Comparison of ENCODE assay signal across 1 cellular context in the genomic region with DNA sequence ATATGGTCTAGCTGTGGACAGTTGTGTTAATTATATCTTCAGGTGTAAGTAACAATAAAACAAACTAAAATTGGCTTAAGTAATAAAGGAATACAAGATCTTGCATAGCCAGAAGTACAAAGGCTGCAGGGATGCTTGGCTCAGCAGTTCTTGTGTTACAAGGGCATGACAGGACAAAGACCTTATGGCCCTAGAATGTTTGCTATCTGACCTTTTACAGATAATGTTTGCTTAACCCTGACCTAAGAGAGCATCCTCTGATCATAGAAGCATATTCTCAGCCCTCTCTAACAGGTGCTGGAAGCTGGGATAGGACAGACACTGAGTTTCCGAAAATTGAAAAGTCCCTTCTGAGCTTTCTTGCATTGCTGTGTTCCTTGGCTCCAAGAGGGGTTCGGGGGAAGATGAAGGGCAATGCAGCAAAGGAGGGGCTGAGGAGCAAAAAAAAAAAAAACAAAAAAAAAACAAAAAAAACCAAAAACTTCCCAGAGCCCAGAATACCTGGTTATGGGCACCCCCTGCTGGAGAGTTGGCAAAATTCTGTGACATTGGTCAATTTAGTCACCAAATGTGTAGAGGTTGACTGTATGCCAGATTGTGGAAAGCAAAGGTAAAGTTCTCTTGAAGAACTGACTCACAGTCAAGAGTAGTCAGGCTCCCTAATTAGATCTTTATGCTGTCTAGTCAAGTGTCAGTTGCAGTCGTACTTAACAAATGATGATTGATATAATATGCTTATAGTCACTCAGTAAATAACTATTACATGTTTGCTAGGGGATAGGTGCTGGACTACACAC.
TF ChIP-seq lines count a peak whose summit lies in the region.

No MANE protein-coding gene starts in this region.

TF ChIP-seq in HepG2, 621 proteins besides CTCF, POLR2A, EP300 and RAD21 (continued from another document):
- TF ChIP-seq, protein P1, sequence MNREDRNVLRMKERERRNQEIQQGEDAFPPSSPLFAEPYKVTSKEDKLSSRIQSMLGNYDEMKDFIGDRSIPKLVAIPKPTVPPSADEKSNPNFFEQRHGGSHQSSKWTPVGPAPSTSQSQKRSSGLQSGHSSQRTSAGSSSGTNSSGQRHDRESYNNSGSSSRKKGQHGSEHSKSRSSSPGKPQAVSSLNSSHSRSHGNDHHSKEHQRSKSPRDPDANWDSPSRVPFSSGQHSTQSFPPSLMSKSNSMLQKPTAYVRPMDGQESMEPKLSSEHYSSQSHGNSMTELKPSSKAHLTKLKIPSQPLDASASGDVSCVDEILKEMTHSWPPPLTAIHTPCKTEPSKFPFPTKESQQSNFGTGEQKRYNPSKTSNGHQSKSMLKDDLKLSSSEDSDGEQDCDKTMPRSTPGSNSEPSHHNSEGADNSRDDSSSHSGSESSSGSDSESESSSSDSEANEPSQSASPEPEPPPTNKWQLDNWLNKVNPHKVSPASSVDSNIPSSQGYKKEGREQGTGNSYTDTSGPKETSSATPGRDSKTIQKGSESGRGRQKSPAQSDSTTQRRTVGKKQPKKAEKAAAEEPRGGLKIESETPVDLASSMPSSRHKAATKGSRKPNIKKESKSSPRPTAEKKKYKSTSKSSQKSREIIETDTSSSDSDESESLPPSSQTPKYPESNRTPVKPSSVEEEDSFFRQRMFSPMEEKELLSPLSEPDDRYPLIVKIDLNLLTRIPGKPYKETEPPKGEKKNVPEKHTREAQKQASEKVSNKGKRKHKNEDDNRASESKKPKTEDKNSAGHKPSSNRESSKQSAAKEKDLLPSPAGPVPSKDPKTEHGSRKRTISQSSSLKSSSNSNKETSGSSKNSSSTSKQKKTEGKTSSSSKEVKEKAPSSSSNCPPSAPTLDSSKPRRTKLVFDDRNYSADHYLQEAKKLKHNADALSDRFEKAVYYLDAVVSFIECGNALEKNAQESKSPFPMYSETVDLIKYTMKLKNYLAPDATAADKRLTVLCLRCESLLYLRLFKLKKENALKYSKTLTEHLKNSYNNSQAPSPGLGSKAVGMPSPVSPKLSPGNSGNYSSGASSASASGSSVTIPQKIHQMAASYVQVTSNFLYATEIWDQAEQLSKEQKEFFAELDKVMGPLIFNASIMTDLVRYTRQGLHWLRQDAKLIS (CRISPR knock-in tag; IDR thresholded peaks at IDR 0.05): no peak
- TF ChIP-seq HOXA7 (CRISPR knock-in tag; IDR thresholded peaks at IDR 0.05) (no peak), MAFK (conservative IDR thresholded peaks at IDR 0.05 in 1 of 2, IDR thresholded peaks at IDR 0.05 in 1 of 2; ENCODE audit: low read length in 2 of 2) (peak; percentile 93 to 97), SNRNP70 (IDR thresholded peaks at IDR 0.05; ENCODE audit: low read depth, low read length) (no peak), ZNF652 (CRISPR knock-in tag; IDR thresholded peaks at IDR 0.05; ENCODE audit: borderline replicate concordance, low read depth) (no peak), PAX8 (CRISPR knock-in tag; IDR thresholded peaks at IDR 0.05; ENCODE audit: borderline replicate concordance) (no peak), DNMT3B (CRISPR knock-in tag; conservative IDR thresholded peaks at IDR 0.05) (no peak), ELF3 (CRISPR knock-in tag; IDR thresholded peaks at IDR 0.05) (no peak)
- TF ChIP-seq, protein P2, sequence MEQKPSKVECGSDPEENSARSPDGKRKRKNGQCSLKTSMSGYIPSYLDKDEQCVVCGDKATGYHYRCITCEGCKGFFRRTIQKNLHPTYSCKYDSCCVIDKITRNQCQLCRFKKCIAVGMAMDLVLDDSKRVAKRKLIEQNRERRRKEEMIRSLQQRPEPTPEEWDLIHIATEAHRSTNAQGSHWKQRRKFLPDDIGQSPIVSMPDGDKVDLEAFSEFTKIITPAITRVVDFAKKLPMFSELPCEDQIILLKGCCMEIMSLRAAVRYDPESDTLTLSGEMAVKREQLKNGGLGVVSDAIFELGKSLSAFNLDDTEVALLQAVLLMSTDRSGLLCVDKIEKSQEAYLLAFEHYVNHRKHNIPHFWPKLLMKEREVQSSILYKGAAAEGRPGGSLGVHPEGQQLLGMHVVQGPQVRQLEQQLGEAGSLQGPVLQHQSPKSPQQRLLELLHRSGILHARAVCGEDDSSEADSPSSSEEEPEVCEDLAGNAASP (CRISPR knock-in tag; IDR thresholded peaks at IDR 0.05; ENCODE audit: borderline replicate concordance): peak; percentile 90; the same call in 1 of the 2 replicates
- TF ChIP-seq, protein P3, sequence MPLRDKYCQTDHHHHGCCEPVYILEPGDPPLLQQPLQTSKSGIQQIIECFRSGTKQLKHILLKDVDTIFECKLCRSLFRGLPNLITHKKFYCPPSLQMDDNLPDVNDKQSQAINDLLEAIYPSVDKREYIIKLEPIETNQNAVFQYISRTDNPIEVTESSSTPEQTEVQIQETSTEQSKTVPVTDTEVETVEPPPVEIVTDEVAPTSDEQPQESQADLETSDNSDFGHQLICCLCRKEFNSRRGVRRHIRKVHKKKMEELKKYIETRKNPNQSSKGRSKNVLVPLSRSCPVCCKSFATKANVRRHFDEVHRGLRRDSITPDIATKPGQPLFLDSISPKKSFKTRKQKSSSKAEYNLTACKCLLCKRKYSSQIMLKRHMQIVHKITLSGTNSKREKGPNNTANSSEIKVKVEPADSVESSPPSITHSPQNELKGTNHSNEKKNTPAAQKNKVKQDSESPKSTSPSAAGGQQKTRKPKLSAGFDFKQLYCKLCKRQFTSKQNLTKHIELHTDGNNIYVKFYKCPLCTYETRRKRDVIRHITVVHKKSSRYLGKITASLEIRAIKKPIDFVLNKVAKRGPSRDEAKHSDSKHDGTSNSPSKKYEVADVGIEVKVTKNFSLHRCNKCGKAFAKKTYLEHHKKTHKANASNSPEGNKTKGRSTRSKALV (CRISPR knock-in tag; IDR thresholded peaks at IDR 0.05): no peak
- TF ChIP-seq, protein P4, sequence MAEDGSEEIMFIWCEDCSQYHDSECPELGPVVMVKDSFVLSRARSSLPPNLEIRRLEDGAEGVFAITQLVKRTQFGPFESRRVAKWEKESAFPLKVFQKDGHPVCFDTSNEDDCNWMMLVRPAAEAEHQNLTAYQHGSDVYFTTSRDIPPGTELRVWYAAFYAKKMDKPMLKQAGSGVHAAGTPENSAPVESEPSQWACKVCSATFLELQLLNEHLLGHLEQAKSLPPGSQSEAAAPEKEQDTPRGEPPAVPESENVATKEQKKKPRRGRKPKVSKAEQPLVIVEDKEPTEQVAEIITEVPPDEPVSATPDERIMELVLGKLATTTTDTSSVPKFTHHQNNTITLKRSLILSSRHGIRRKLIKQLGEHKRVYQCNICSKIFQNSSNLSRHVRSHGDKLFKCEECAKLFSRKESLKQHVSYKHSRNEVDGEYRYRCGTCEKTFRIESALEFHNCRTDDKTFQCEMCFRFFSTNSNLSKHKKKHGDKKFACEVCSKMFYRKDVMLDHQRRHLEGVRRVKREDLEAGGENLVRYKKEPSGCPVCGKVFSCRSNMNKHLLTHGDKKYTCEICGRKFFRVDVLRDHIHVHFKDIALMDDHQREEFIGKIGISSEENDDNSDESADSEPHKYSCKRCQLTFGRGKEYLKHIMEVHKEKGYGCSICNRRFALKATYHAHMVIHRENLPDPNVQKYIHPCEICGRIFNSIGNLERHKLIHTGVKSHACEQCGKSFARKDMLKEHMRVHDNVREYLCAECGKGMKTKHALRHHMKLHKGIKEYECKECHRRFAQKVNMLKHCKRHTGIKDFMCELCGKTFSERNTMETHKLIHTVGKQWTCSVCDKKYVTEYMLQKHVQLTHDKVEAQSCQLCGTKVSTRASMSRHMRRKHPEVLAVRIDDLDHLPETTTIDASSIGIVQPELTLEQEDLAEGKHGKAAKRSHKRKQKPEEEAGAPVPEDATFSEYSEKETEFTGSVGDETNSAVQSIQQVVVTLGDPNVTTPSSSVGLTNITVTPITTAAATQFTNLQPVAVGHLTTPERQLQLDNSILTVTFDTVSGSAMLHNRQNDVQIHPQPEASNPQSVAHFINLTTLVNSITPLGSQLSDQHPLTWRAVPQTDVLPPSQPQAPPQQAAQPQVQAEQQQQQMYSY (CRISPR knock-in tag; IDR thresholded peaks at IDR 0.05): no peak
TF ChIP-seq in HepG2: peak in this region for 56.
